ENCODE assay signal across 17 cellular contexts in genomic region chr3:194990454-194991337, GRCh38.
"Had no signal": no experiment of that assay in that cellular context is flagged by ENCODE, and none has a peak within 500 bp of the region (broad histone marks: within the 10 kb centered on the region; RNA-seq: fewer than 3 reads in every experiment).

No MANE protein-coding gene starts in this region.

- H3K4me1 ChIP-seq: ascending aorta, breast epithelium, neural progenitor cell, parathyroid adenoma had no signal

- H2AFZ ChIP-seq: neural progenitor cell, parathyroid adenoma had no signal

- H3K4me3 ChIP-seq: ascending aorta, breast epithelium, left lung, neural progenitor cell, tibial artery had no signal

- H3K79me2 ChIP-seq: parathyroid adenoma had no signal

- H3K27ac ChIP-seq: ascending aorta, breast epithelium, left lung, neural progenitor cell, parathyroid adenoma, tibial artery had no signal

- H3K4me2 ChIP-seq: neural progenitor cell had no signal

- H3K27me3 ChIP-seq: ascending aorta, breast epithelium, left lung had no signal

- DNase-seq: activated CD4-positive, alpha-beta T cell treated with anti-CD3 and anti-CD28 coated beads, Interleukin-2, amount 10 ng/mL, durations not matched to agents 24 days and 14 days; activated CD4-positive, CD25-positive, alpha-beta regulatory T cell; activated naive CD4-positive, alpha-beta T cell treated with anti-CD3 and anti-CD28 coated beads for 36 hours; activated naive CD8-positive, alpha-beta T cell treated with anti-CD3 and anti-CD28 coated beads, Interleukin-2, amount 50 U/mL, for 24 hours; activated T-cell treated with anti-CD3 and anti-CD28 coated beads, Interleukin-2, amount 50 U/mL, for 1 hour; left lung; naive B cell; retina; stimulated activated CD4-positive, alpha-beta T cell treated with anti-CD3 and anti-CD28 coated beads, Interleukin-2, amount 100 ng/mL, for 48 hours; stimulated activated naive CD4-positive, alpha-beta T cell had no signal

- H3K9me3 ChIP-seq: ascending aorta, breast epithelium, left lung, tibial artery had no signal

- H3K36me3 ChIP-seq: ascending aorta, breast epithelium, left lung, neural progenitor cell, tibial artery had no signal

- FAIRE-seq: islet of Langerhans had no signal

- ATAC-seq: activated naive CD8-positive, alpha-beta T cell treated with anti-CD3 and anti-CD28 coated beads, Interleukin-2, amount 50 U/mL, for 24 hours; esophagus mucosa; left lung had no signal
